Comparison of ENCODE assay signal across 8 cellular contexts in the genomic region with DNA sequence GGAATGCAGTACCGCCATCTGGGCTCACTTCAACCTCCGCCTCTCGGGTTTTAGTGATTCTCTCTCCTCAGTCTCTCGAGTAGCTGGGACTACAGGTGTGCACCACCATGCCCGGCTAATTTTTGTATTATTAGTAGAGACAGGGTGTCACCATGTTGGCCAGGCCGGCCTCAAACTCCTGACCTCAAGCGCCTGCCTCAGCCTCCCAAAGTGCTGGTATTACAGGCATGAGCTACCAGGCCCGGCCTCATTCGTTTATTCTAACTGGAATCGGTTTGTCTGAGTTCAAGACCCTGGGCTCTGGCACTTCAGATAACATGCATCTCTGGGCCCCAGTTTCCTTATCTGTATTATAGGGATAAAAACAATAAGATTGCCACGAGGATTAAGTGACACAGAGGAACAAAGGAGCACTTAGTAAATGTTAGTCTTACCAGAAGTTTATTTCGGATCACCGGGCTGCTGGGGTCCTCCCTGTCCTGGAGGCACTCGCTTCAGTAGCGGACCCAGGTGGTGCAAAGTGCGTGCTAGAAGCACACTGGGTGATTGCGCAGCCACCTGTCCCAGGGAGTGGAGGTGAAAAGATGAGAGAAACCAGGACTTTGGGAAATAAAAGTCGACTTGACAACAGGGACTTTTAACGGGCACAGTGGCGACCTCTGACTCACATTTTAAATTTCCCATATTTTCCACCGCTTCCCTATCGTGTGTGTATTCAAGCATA. TPM values are rescaled to one million over a fixed set of nuclear protein-coding genes. Genes with fewer than 3 reads are reported as not detected.
DNase-seq lines count a peak whose midpoint lies in the region; ATAC-seq and TF ChIP-seq lines count a peak whose summit lies in the region.

No MANE protein-coding gene starts in this region.

- H3K27ac Mint-ChIP-seq in Calu3 (ENCODE audit: unreplicated experiment) (no peak overlapping the region), endothelial cell (ENCODE audit: unreplicated experiment) (no peak overlapping the region)
- H3K27ac Mint-ChIP-seq in naive thymus-derived CD8-positive, alpha-beta T cell, result peak overlapping the region in 9 of 10 donors; percentile 19 to 89 (median 82)

- H3K27ac ChIP-seq in Peyer's patch, result peak overlapping the region; percentile 63 to 82 (median 81)

- CTCF ChIA-PET in Calu3 (lab: Charles Lee), result interaction anchor here (0.5 to 1.7 kb wide), 9 partner anchors 19 to 588 kb away, joined by 3 to 8 read pairs (median 3); no protein-coding TSS in a partner anchor

- H3K27me3 Mint-ChIP-seq in Calu3 (ENCODE audit: unreplicated experiment), result peaks cover 27% of the 10 kb centered on the region
- H3K27me3 Mint-ChIP-seq in endothelial cell (ENCODE audit: unreplicated experiment), result peaks cover 1% of the 10 kb centered on the region
- H3K27me3 Mint-ChIP-seq in naive thymus-derived CD8-positive, alpha-beta T cell, result peaks cover 0 to 7% (median 0%) of the 10 kb centered on the region in 5 donors

- TF ChIP-seq POLR2A in Peyer's patch (IDR thresholded peaks at IDR 0.05), result peak in 1 of 2 donors; percentile 7

- H3K4me3 ChIP-seq in Peyer's patch, result peak overlapping the region; percentile 58 to 60 (median 58)

- no peaks in the 10 kb centered on the region for H3K9me3 ChIP-seq in Peyer's patch

- H3K4me1 ChIP-seq in Peyer's patch, result peaks cover 0 to 32% (median 1%) of the 10 kb centered on the region in 4 donors

- no TSS peak for BruUV-seq in Calu3 (replicated peaks; lab: Mats Ljungman, UMichigan)

- no peaks in the 10 kb centered on the region for H3K27me3 ChIP-seq in Peyer's patch

- H3K4me1 Mint-ChIP-seq in Calu3 (ENCODE audit: low read depth, unreplicated experiment), result no peaks in the 10 kb centered on the region
- peaks cover 4% of the 10 kb centered on the region for H3K4me1 Mint-ChIP-seq in endothelial cell (ENCODE audit: unreplicated experiment)
- H3K4me1 Mint-ChIP-seq in naive thymus-derived CD8-positive, alpha-beta T cell, result peaks cover 10 to 28% (median 22%) of the 10 kb centered on the region in 4 donors

- POLR2A ChIA-PET in naive thymus-derived CD8-positive, alpha-beta T cell (lab: Charles Lee), result interaction anchor here (0.5 to 1.6 kb wide), 2 partner anchors 42 to 55 kb away, joined by 3 to 8 read pairs; no protein-coding TSS in a partner anchor

- intact Hi-C loops in Calu3 (cut with micrococcal nuclease; ENCODE audit: unreplicated experiment), result no loop called here

- H3K36me3 Mint-ChIP-seq in Calu3 (ENCODE audit: insufficient read depth, unreplicated experiment) (peaks cover 17% of the 10 kb centered on the region), endothelial cell (ENCODE audit: low read depth, unreplicated experiment) (no peaks in the 10 kb centered on the region)
- H3K36me3 Mint-ChIP-seq in naive thymus-derived CD8-positive, alpha-beta T cell, result peaks cover 0 to 3% (median 0%) of the 10 kb centered on the region in 3 donors

- no peaks in the 10 kb centered on the region for H3K9me3 Mint-ChIP-seq in Calu3 (ENCODE audit: low read depth, unreplicated experiment)
- H3K9me3 Mint-ChIP-seq in endothelial cell (ENCODE audit: unreplicated experiment), result no peaks in the 10 kb centered on the region
- no peaks in the 10 kb centered on the region for H3K9me3 Mint-ChIP-seq in naive thymus-derived CD8-positive, alpha-beta T cell

- peak overlapping the region; percentile 74 for H3K4me3 Mint-ChIP-seq in Calu3 (ENCODE audit: low read depth, unreplicated experiment)
- H3K4me3 Mint-ChIP-seq in endothelial cell (ENCODE audit: unreplicated experiment), result peak overlapping the region; percentile 88
- peak overlapping the region; percentile 88 to 98 (median 95) for H3K4me3 Mint-ChIP-seq in naive thymus-derived CD8-positive, alpha-beta T cell

- peak in 1 of 2 donors; percentile 1 for ATAC-seq in naive thymus-derived CD8-positive, alpha-beta T cell
- ATAC-seq in GM19455 (IDR thresholded peaks at IDR 0.05; ENCODE audit: unreplicated experiment), result no peak

- TF ChIP-seq CTCF in Calu3 (IDR thresholded peaks at IDR 0.05; ENCODE audit: unreplicated experiment) (no peak), Peyer's patch (IDR thresholded peaks at IDR 0.05) (no peak), endothelial cell (IDR thresholded peaks at IDR 0.05; ENCODE audit: unreplicated experiment) (no peak)

- DNase-seq in Calu3 (no peak), Peyer's patch (no peak), endothelial cell (ENCODE audit: low spot score) (no peak), putamen (ENCODE audit: low spot score) (no peak), DMS153 treated with DMSO at 0.1 percent for 48 hours (lab: John Stamatoyannopoulos, UW; ENCODE audit: unreplicated experiment) (no peak), GF-D8 (lab: John Stamatoyannopoulos, UW) (no peak)
- DNase-seq in naive thymus-derived CD8-positive, alpha-beta T cell, result no peak

- no peaks in the 10 kb centered on the region for H3K36me3 ChIP-seq in Peyer's patch

RNA-seq across cellular contexts. Expression of a gene that starts 37.5 kb away (rescaled TPM):
- 6.2 and 6.8 TPM in 2 replicates for total RNA-seq in Calu3 (2022)
- 100 to 1,000 TPM in 3 of 4 donors, 10 to 100 TPM in 1; 56.0 to 179 (median 152) TPM for total RNA-seq in Peyer's patch
- 1.7 TPM for total RNA-seq in endothelial cell (ENCODE audit: unreplicated experiment)
- 10 to 100 TPM; 40.4 to 43.3 TPM for total RNA-seq in naive thymus-derived CD8-positive, alpha-beta T cell
- polyA plus RNA-seq in naive thymus-derived CD8-positive, alpha-beta T cell, result 1 to 10 TPM; 1.1 to 3.9 (median 2.9) TPM

RNA-seq across cellular contexts. Expression of a gene that starts 56.5 kb away (rescaled TPM):
- total RNA-seq in Calu3 (2022) (77.7 and 79.2 TPM in 2 replicates), Peyer's patch (10 to 100 TPM; 19.0 to 58.6 (median 21.3) TPM), endothelial cell (ENCODE audit: unreplicated experiment) (39.4 TPM)
- 10 to 100 TPM; 13.6 to 15.0 TPM for total RNA-seq in naive thymus-derived CD8-positive, alpha-beta T cell
- 10 to 100 TPM; 21.0 to 26.8 (median 24.0) TPM for polyA plus RNA-seq in naive thymus-derived CD8-positive, alpha-beta T cell

Comparison
In these comparisons a context has a peak if more than half of its experiments do, and no peak if none do; other contexts are left out.
1. H3K27ac Mint-ChIP-seq: peak in naive thymus-derived CD8-positive, alpha-beta T cell (9 of 10); none in Calu3 (single experiment) and endothelial cell (single experiment).
2. Peak in every context shown above with its lines, with median percentiles within 50 percentile points of each other: H3K4me3 Mint-ChIP-seq.